ENCODE assay signal across 15 cellular contexts in genomic region chr10:42950606-42951485, GRCh38.
DNase-seq lines count a peak whose midpoint lies in the region; TF ChIP-seq lines count a peak whose summit lies in the region.
"Had no signal": no experiment of that assay in that cellular context is flagged by ENCODE, and none has a peak within 500 bp of the region (broad histone marks: within the 10 kb centered on the region; RNA-seq: fewer than 3 reads in every experiment).

No MANE protein-coding gene starts in this region.

- peaks cover 3% of the 10 kb centered on the region; the same call in 1 of the 2 replicates for H3K4me1 ChIP-seq in iPS-20b (ENCODE audit: insufficient read depth, low read length)
- H3K4me1 ChIP-seq: adrenal gland had no signal

- H3K4me3 Mint-ChIP-seq in activated T-helper 2 cell treated with anti-CD3 and anti-CD28 coated beads, Interferon-gamma antibody, Interleukin-2, Interleukin-4, amounts not matched to agents 10 μg/mL and 5 μg/mL and 100 μg/mL, durations not matched to agents 14 hours and 24 hours and 36 hours (ENCODE audit: low read depth): no peak overlapping the region
- H3K4me3 Mint-ChIP-seq in progenitor cell of endocrine pancreas (ENCODE audit: low read depth): no peak overlapping the region
- H3K4me3 Mint-ChIP-seq: stimulated activated naive CD8-positive, alpha-beta T cell treated with anti-CD3 and anti-CD28 coated beads, Interleukin-15, amount 100 ng/mL, for 72 hours had no signal

- no peak overlapping the region for H3K9ac ChIP-seq in iPS-20b (ENCODE audit: low read depth, low read length)
- H3K9ac ChIP-seq: GM23248 had no signal

- H3K36me3 ChIP-seq in H7 (replicated peaks; ENCODE audit: control insufficient read depth, insufficient read depth, low read length) (no peaks in the 10 kb centered on the region), iPS-20b (ENCODE audit: insufficient read depth, low read depth, low read length) (no peaks in the 10 kb centered on the region)
- H3K36me3 ChIP-seq: adrenal gland had no signal

- H3K27ac Mint-ChIP-seq in activated T-helper 2 cell treated with anti-CD3 and anti-CD28 coated beads, Interferon-gamma antibody, Interleukin-2, Interleukin-4, amounts not matched to agents 10 μg/mL and 5 μg/mL and 100 μg/mL, durations not matched to agents 14 hours and 24 hours and 36 hours: no peak overlapping the region
- H3K27ac Mint-ChIP-seq in progenitor cell of endocrine pancreas: peak overlapping the region; percentile 86
- H3K27ac Mint-ChIP-seq: stimulated activated naive CD8-positive, alpha-beta T cell treated with anti-CD3 and anti-CD28 coated beads, Interleukin-15, amount 100 ng/mL, for 72 hours had no signal

- no peaks in the 10 kb centered on the region for H3K9me3 ChIP-seq in iPS-20b (ENCODE audit: insufficient read depth, low read depth, low read length)
- H3K9me3 ChIP-seq: adrenal gland had no signal

- H3K4me3 ChIP-seq in H7 (ENCODE audit: insufficient read depth, low read depth, low read length) (peak overlapping the region; percentile 31; the same call in 1 of the 2 replicates), iPS-20b (ENCODE audit: low read length) (peak overlapping the region; percentile 67; the same call in 1 of the 2 replicates)
- H3K4me3 ChIP-seq: adrenal gland, GM23248 had no signal

- no peaks in the 10 kb centered on the region for H3K9me3 Mint-ChIP-seq in activated T-helper 2 cell treated with anti-CD3 and anti-CD28 coated beads, Interferon-gamma antibody, Interleukin-2, Interleukin-4, amounts not matched to agents 10 μg/mL and 5 μg/mL and 100 μg/mL, durations not matched to agents 14 hours and 24 hours and 36 hours
- peaks cover 3% of the 10 kb centered on the region for H3K9me3 Mint-ChIP-seq in progenitor cell of endocrine pancreas (ENCODE audit: low read depth)
- H3K9me3 Mint-ChIP-seq: stimulated activated naive CD8-positive, alpha-beta T cell treated with anti-CD3 and anti-CD28 coated beads, Interleukin-15, amount 100 ng/mL, for 72 hours had no signal

- peaks cover 15% of the 10 kb centered on the region for H3K27me3 Mint-ChIP-seq in activated T-helper 2 cell treated with anti-CD3 and anti-CD28 coated beads, Interferon-gamma antibody, Interleukin-2, Interleukin-4, amounts not matched to agents 10 μg/mL and 5 μg/mL and 100 μg/mL, durations not matched to agents 14 hours and 24 hours and 36 hours (ENCODE audit: low read depth)
- peaks cover 16% of the 10 kb centered on the region for H3K27me3 Mint-ChIP-seq in progenitor cell of endocrine pancreas

- no peak for TF ChIP-seq CTCF in progenitor cell of endocrine pancreas (IDR thresholded peaks at IDR 0.05; ENCODE audit: unreplicated experiment)

- no peaks in the 10 kb centered on the region for H3K4me1 Mint-ChIP-seq in activated T-helper 2 cell treated with anti-CD3 and anti-CD28 coated beads, Interferon-gamma antibody, Interleukin-2, Interleukin-4, amounts not matched to agents 10 μg/mL and 5 μg/mL and 100 μg/mL, durations not matched to agents 14 hours and 24 hours and 36 hours (ENCODE audit: low read depth)
- peaks cover 10% of the 10 kb centered on the region for H3K4me1 Mint-ChIP-seq in progenitor cell of endocrine pancreas (ENCODE audit: low read depth)
- H3K4me1 Mint-ChIP-seq: stimulated activated naive CD8-positive, alpha-beta T cell treated with anti-CD3 and anti-CD28 coated beads, Interleukin-15, amount 100 ng/mL, for 72 hours had no signal

- H3K27ac ChIP-seq in iPS-20b (ENCODE audit: low read length): no peak overlapping the region
- H3K27ac ChIP-seq: adrenal gland, GM23248, RWPE1 had no signal

- intact Hi-C loops in activated T-helper 2 cell treated with anti-CD3 and anti-CD28 coated beads, Interferon-gamma antibody, Interleukin-2, Interleukin-4, amounts not matched to agents 10 μg/mL and 5 μg/mL and 100 μg/mL, durations not matched to agents 14 hours and 24 hours and 36 hours (cut with micrococcal nuclease): no loop called here

- H3K27me3 ChIP-seq in H7 (ENCODE audit: control insufficient read depth, insufficient read depth, low read length): peaks cover 2% of the 10 kb centered on the region; the same call in 1 of the 2 replicates
- peaks cover 23% of the 10 kb centered on the region for H3K27me3 ChIP-seq in iPS-20b (ENCODE audit: insufficient read depth, low read length)
- H3K27me3 ChIP-seq: adrenal gland had no signal

- no peaks in the 10 kb centered on the region for H3K36me3 Mint-ChIP-seq in activated T-helper 2 cell treated with anti-CD3 and anti-CD28 coated beads, Interferon-gamma antibody, Interleukin-2, Interleukin-4, amounts not matched to agents 10 μg/mL and 5 μg/mL and 100 μg/mL, durations not matched to agents 14 hours and 24 hours and 36 hours (ENCODE audit: low read depth)
- no peaks in the 10 kb centered on the region for H3K36me3 Mint-ChIP-seq in progenitor cell of endocrine pancreas (ENCODE audit: insufficient read depth)

- DNase-seq in H7: no peak
- peak; percentile 4 for DNase-seq in activated T-helper 2 cell treated with anti-CD3 and anti-CD28 coated beads, Interferon-gamma antibody, Interleukin-2, Interleukin-4, amounts not matched to agents 10 μg/mL and 5 μg/mL and 100 μg/mL, durations not matched to agents 14 hours and 24 hours and 36 hours (ENCODE audit: low spot score)
- DNase-seq in progenitor cell of endocrine pancreas (ENCODE audit: low spot score, unreplicated experiment): no peak
- no peak for DNase-seq in NCI-H446 treated with DMSO at 0.1 percent for 48 hours (lab: John Stamatoyannopoulos, UW)
- DNase-seq in NCI-H226: no peak
- no peak for DNase-seq in NCI-H510A (lab: John Stamatoyannopoulos, UW)
- DNase-seq: DND-41; NK-92 treated with Interleukin-12 subunit alpha and Interleukin-12 subunit beta, amount 100 ng/mL, for 24 hours; stimulated activated CD4-positive, alpha-beta T cell treated with anti-CD3 and anti-CD28 coated beads, Interleukin-1b, Interleukin-23, amount 100 ng/mL, for 48 hours; stimulated activated naive CD8-positive, alpha-beta T cell treated with anti-CD3 and anti-CD28 coated beads, Interleukin-15, amount 100 ng/mL, for 72 hours; T-helper 1 cell had no signal
